28 cellular contexts compared by ENCODE assay signal in genomic region chr15:36191459-36191858, GRCh38.
"Had no signal": no experiment of that assay in that cellular context is flagged by ENCODE, and none has a peak within 500 bp of the region (broad histone marks: within the 10 kb centered on the region; RNA-seq: fewer than 3 reads in every experiment).

No MANE protein-coding gene starts in this region.

- H3K9me3 ChIP-seq: colonic mucosa, esophagus muscularis mucosa, esophagus squamous epithelium, gastrocnemius medialis, gastroesophageal sphincter had no signal

- H3K27me3 Mint-ChIP-seq: dendritic cell treated with granulocyte-macrophage colony-stimulating factor and Interleukin-4, amounts not matched to agents 40 ng/mL and 50 ng/mL, for 4 days; effector memory CD8-positive, alpha-beta T cell had no signal

- H3K4me1 ChIP-seq: colonic mucosa, esophagus muscularis mucosa, esophagus squamous epithelium, foreskin keratinocyte, gastrocnemius medialis, gastroesophageal sphincter, heart left ventricle, heart right ventricle had no signal

- H3K4me3 Mint-ChIP-seq: dendritic cell treated with granulocyte-macrophage colony-stimulating factor and Interleukin-4, amounts not matched to agents 40 ng/mL and 50 ng/mL, for 4 days; effector memory CD8-positive, alpha-beta T cell; endodermal cell had no signal

- DNase-seq: colonic mucosa; cortex of kidney; dermis blood vessel endothelial cell; dorsolateral prefrontal cortex; effector CD4-positive, alpha-beta T cell; effector CD8-positive, alpha-beta T cell; effector memory CD4-positive, alpha-beta T cell; effector memory CD8-positive, alpha-beta T cell; endodermal cell; erythroblast; esophagus squamous epithelium; foreskin fibroblast; foreskin keratinocyte; foreskin melanocyte; gastrocnemius medialis; glutamatergic neuron; head of caudate nucleus; heart left ventricle; heart right ventricle had no signal

- H3K27ac ChIP-seq: colonic mucosa, coronary artery, dorsolateral prefrontal cortex, epithelial cell of prostate, esophagus muscularis mucosa, esophagus squamous epithelium, foreskin keratinocyte, gastrocnemius medialis, gastroesophageal sphincter, heart left ventricle, heart right ventricle had no signal

- H3K27me3 ChIP-seq: colonic mucosa, dorsolateral prefrontal cortex, esophagus muscularis mucosa, esophagus squamous epithelium, foreskin keratinocyte, gastrocnemius medialis, gastroesophageal sphincter, heart left ventricle, heart right ventricle had no signal

- H3K4me1 Mint-ChIP-seq: endodermal cell had no signal

- H3K27ac Mint-ChIP-seq: dendritic cell treated with granulocyte-macrophage colony-stimulating factor and Interleukin-4, amounts not matched to agents 40 ng/mL and 50 ng/mL, for 4 days; effector memory CD8-positive, alpha-beta T cell; endodermal cell had no signal

- FAIRE-seq: colon, endometrium, endothelial cell of umbilical vein had no signal

- H3K4me3 ChIP-seq: colonic mucosa, coronary artery, dorsolateral prefrontal cortex, esophagus muscularis mucosa, esophagus squamous epithelium, gastrocnemius medialis, gastroesophageal sphincter, heart left ventricle, heart right ventricle had no signal

- ATAC-seq: effector memory CD8-positive, alpha-beta T cell; esophagus mucosa; foreskin keratinocyte; gastrocnemius medialis; gastroesophageal sphincter; heart left ventricle; heart right ventricle had no signal

- H3K36me3 ChIP-seq: colonic mucosa, esophagus muscularis mucosa, esophagus squamous epithelium, gastrocnemius medialis, gastroesophageal sphincter, heart left ventricle, heart right ventricle had no signal
